8 cellular contexts compared by ENCODE assay signal in the genomic region with DNA sequence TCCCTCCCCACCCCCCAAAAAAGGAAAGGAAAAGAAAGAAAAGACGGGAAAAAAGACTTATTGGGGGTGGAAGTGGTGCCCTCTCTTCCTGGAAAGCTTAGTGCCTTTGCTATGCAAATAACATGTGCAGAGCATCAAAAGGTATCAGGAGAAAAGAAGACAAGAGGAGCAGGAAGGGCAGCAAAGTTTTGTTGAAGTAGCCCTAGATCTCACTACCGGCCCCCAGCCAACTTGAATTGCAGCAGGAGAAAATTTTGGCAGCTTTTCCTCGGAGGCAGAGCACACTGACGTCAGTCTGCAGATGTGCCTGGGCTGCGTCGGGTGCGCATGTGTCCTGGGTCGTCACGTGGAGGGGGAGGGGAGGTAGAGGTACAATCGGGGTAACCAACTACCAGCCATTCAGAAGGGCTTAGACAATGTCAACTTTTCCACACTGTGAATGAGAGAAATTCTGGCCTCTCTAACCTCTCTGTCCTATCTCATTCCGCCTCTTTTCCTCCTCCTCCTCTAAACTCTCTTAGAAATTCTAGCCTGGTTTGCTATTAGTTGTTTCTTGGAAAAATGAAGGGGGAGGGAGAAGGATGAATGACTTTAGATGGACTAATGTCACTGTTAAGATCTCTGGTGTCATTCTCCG. TPM values are rescaled to one million over a fixed set of nuclear protein-coding genes. Genes with fewer than 3 reads are reported as not detected.
DNase-seq lines count a peak whose midpoint lies in the region; ATAC-seq and TF ChIP-seq lines count a peak whose summit lies in the region.

A gene with protein sequence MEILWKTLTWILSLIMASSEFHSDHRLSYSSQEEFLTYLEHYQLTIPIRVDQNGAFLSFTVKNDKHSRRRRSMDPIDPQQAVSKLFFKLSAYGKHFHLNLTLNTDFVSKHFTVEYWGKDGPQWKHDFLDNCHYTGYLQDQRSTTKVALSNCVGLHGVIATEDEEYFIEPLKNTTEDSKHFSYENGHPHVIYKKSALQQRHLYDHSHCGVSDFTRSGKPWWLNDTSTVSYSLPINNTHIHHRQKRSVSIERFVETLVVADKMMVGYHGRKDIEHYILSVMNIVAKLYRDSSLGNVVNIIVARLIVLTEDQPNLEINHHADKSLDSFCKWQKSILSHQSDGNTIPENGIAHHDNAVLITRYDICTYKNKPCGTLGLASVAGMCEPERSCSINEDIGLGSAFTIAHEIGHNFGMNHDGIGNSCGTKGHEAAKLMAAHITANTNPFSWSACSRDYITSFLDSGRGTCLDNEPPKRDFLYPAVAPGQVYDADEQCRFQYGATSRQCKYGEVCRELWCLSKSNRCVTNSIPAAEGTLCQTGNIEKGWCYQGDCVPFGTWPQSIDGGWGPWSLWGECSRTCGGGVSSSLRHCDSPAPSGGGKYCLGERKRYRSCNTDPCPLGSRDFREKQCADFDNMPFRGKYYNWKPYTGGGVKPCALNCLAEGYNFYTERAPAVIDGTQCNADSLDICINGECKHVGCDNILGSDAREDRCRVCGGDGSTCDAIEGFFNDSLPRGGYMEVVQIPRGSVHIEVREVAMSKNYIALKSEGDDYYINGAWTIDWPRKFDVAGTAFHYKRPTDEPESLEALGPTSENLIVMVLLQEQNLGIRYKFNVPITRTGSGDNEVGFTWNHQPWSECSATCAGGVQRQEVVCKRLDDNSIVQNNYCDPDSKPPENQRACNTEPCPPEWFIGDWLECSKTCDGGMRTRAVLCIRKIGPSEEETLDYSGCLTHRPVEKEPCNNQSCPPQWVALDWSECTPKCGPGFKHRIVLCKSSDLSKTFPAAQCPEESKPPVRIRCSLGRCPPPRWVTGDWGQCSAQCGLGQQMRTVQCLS (N-terminal part only) (minus strand): TSS at position 286 of the 637 bp plus-strand sequence. CDS start 8,247 bp downstream, outside the sequence.

- no peak for TF ChIP-seq CTCF in OCI-LY7 (conservative IDR thresholded peaks at IDR 0.05; ENCODE audit: low read length)
- TF ChIP-seq CTCF in epithelial cell of proximal tubule (conservative IDR thresholded peaks at IDR 0.05; ENCODE audit: low read depth, low read length) = no peak
- no peak for TF ChIP-seq CTCF in mucosa of descending colon (IDR thresholded peaks at IDR 0.05)

- intact Hi-C loops in CD4-positive, alpha-beta memory T cell (cut with micrococcal nuclease) = loop anchor here (2.0 kb wide), 3 partner anchors 445 to 1253 kb away; a partner anchor contains a TSS
- intact Hi-C loops in OCI-LY7 (cut with micrococcal nuclease; ENCODE audit: unreplicated experiment) = loop anchor here (2.0 to 5.0 kb wide), 7 partner anchors 381 to 847 kb away; no protein-coding TSS in a partner anchor
- intact Hi-C loops in mucosa of descending colon (cut with DNase I, micrococcal nuclease) = loop anchor here (2.0 to 10.0 kb wide), 5 partner anchors 379 to 847 kb away; no protein-coding TSS in a partner anchor

- no TSS peak for BruUV-seq in OCI-LY7 (replicated peaks; lab: Mats Ljungman, UMichigan)

- H3K9me2 ChIP-seq in OCI-LY7 (ENCODE audit: insufficient read depth, low read length) = no peaks in the 10 kb centered on the region

- H3K27me3 Mint-ChIP-seq in CD4-positive, alpha-beta memory T cell = peaks cover 0 to 3% of the 10 kb centered on the region in 2 donors

- H4K20me1 ChIP-seq in OCI-LY7 (ENCODE audit: insufficient read depth, low read length) = no peaks in the 10 kb centered on the region

- POLR2A ChIA-PET in CD4-positive, alpha-beta memory T cell (lab: Charles Lee; ENCODE audit: partially characterized antibody) = interaction anchor here (0.6 to 4.4 kb wide), 5 partner anchors 13 to 714 kb away, joined by 3 to 42 read pairs (median 7); a partner anchor contains a TSS
- POLR2A ChIA-PET in OCI-LY7 (lab: Charles Lee) = interaction anchor here (0.6 to 2.4 kb wide), 31 partner anchors 9 to 1626 kb away, joined by 3 to 12 read pairs (median 4); a partner anchor contains a TSS

- H3K36me3 Mint-ChIP-seq in CD4-positive, alpha-beta memory T cell = peaks cover 0 to 14% of the 10 kb centered on the region in 2 donors

- H3K27ac ChIP-seq in CD4-positive, alpha-beta memory T cell (ENCODE audit: low read depth, low read length) = peak within 1 kb of the TSS; percentile 62
- H3K27ac ChIP-seq in OCI-LY7 (ENCODE audit: low read depth, low read length, poor library complexity, severe bottlenecking) = peak within 1 kb of the TSS; percentile 72

- peak within 1 kb of the TSS; percentile 56 to 89 for H3K4me3 ChIP-seq in CD4-positive, alpha-beta memory T cell (ENCODE audit: low read length in 2 of 2)
- H3K4me3 ChIP-seq in OCI-LY7 (ENCODE audit: low read depth, low read length, poor library complexity, severe bottlenecking) (peak within 1 kb of the TSS; percentile 71), epithelial cell of proximal tubule (ENCODE audit: low read depth, low read length) (peak within 1 kb of the TSS; percentile 63), mucosa of descending colon (peak within 1 kb of the TSS; percentile 2)

- peaks cover 5 to 22% (median 8%) of the 10 kb centered on the region in 4 donors for H3K4me1 Mint-ChIP-seq in CD4-positive, alpha-beta memory T cell

- H3K4me1 ChIP-seq in CD4-positive, alpha-beta memory T cell (ENCODE audit: insufficient read depth, low read length) = peaks cover 27% of the 10 kb centered on the region
- H3K4me1 ChIP-seq in OCI-LY7 (ENCODE audit: insufficient read depth, low read length, poor library complexity, severe bottlenecking) = peaks cover 36% of the 10 kb centered on the region
- peaks cover 17% of the 10 kb centered on the region for H3K4me1 ChIP-seq in mucosa of descending colon (ENCODE audit: low read depth)

- H3K4me3 Mint-ChIP-seq in CD4-positive, alpha-beta memory T cell = peak within 1 kb of the TSS in 3 of 8 donors; percentile 88 to 97 (median 94)

- peak within 1 kb of the TSS; percentile 82 for H2AFZ ChIP-seq in OCI-LY7 (ENCODE audit: low read length)

- no peaks in the 10 kb centered on the region for H3K9me3 Mint-ChIP-seq in CD4-positive, alpha-beta memory T cell

- H3K4me2 ChIP-seq in OCI-LY7 (ENCODE audit: low read length) = peak within 1 kb of the TSS; percentile 99

- no peaks in the 10 kb centered on the region for H3K9me3 ChIP-seq in CD4-positive, alpha-beta memory T cell (ENCODE audit: control insufficient read depth in 1 of 2, low read length in 2 of 2)
- no peaks in the 10 kb centered on the region for H3K9me3 ChIP-seq in OCI-LY7 (ENCODE audit: low read length)
- no peaks in the 10 kb centered on the region for H3K9me3 ChIP-seq in mucosa of descending colon

- H3K27me3 ChIP-seq in CD4-positive, alpha-beta memory T cell (ENCODE audit: insufficient read depth, low read length) = peaks cover 10% of the 10 kb centered on the region

- H3K79me2 ChIP-seq in OCI-LY7 (ENCODE audit: insufficient read depth, low read depth, low read length) = peaks cover 22% of the 10 kb centered on the region; the same call in 1 of the 2 replicates

- CTCF ChIA-PET in CD4-positive, alpha-beta memory T cell (lab: Charles Lee; ENCODE audit: partially characterized antibody) = interaction anchor here (0.9 to 5.5 kb wide), 17 partner anchors 9 to 848 kb away, joined by 3 to 73 read pairs (median 6); no protein-coding TSS in a partner anchor
- CTCF ChIA-PET in OCI-LY7 (lab: Charles Lee; ENCODE audit: unreplicated experiment) = no interaction called here

- peak; percentile 64 to 83 (median 69) for DNase-seq in CD4-positive, alpha-beta memory T cell
- DNase-seq in OCI-LY7 (ENCODE audit: low spot score) = peak; percentile 90
- DNase-seq in activated T-cell treated with anti-CD3 and anti-CD28 coated beads for 48 hours (ENCODE audit: low read depth) = peak; percentile 71
- DNase-seq in epithelial cell of proximal tubule (ENCODE audit: low read depth) = no peak
- DNase-seq in mucosa of descending colon = peak; percentile 78 to 86 (median 86)
- peak; percentile 51 to 57 for DNase-seq in stimulated activated CD8-positive, alpha-beta memory T cell treated with anti-CD3 and anti-CD28 coated beads, Interleukin-4, amount 100 ng/mL, for 1 hour (ENCODE audit: low read depth in 2 of 2, low spot score in 1 of 2)

- ATAC-seq in GM19372 (IDR thresholded peaks at IDR 0.05; ENCODE audit: low read depth, unreplicated experiment) (peak; percentile 72), HG03558 (IDR thresholded peaks at IDR 0.05; ENCODE audit: extremely low read depth, unreplicated experiment) (peak; percentile 39), mucosa of descending colon (peak; percentile 86)

- H3K27ac Mint-ChIP-seq in CD4-positive, alpha-beta memory T cell = peak within 1 kb of the TSS; percentile 86 to 96 (median 93)

- no peaks in the 10 kb centered on the region for H3K36me3 ChIP-seq in CD4-positive, alpha-beta memory T cell (ENCODE audit: insufficient read depth, low read length)
- H3K36me3 ChIP-seq in OCI-LY7 (ENCODE audit: insufficient read depth, low read length) (no peaks in the 10 kb centered on the region), mucosa of descending colon (ENCODE audit: low read depth) (no peaks in the 10 kb centered on the region)

RNA-seq across cellular contexts. Expression of the gene that starts here (rescaled TPM):
- 1 to 10 TPM in 1 of 2 experiments, under 1 TPM in 1; 0.89 to 1.8 TPM for total RNA-seq in CD4-positive, alpha-beta memory T cell
- under 1 TPM in 1 of 2 donors, not detected in 1; 0.14 TPM for polyA plus RNA-seq in CD4-positive, alpha-beta memory T cell
- 18.1 and 23.0 TPM in 2 replicates for total RNA-seq in OCI-LY7 (2014; rRNA removed; shearing (Covaris generic))
- total RNA-seq in OCI-LY7 (2022) (13.9 and 14.3 TPM in 2 replicates), epithelial cell of proximal tubule (3.5 and 12.1 TPM in 2 replicates), mucosa of descending colon (1 to 10 TPM in 2 of 3 donors, under 1 TPM in 1; 0.69 to 3.6 (median 1.4) TPM)

Comparison
In these comparisons a context has a peak if more than half of its experiments do, and no peak if none do; other contexts are left out.
1. H3K4me3 ChIP-seq: peak in every context shown above with its lines; median percentile 72 in CD4-positive, alpha-beta memory T cell; 71 in OCI-LY7; 63 in epithelial cell of proximal tubule; 2 in mucosa of descending colon.